ENCODE assay signal across 8 cellular contexts in genomic region chr4:52659016-52659721, GRCh38. TPM values are rescaled to one million over a fixed set of nuclear protein-coding genes. Genes with fewer than 3 reads are reported as not detected.
DNase-seq lines count a peak whose midpoint lies in the region; ATAC-seq, FAIRE-seq and TF ChIP-seq lines count a peak whose summit lies in the region.

Gene USP46, minus strand, starts transcription at chr4:52659301. Its CDS starts 151 bp downstream, at chr4:52659150.

- TF ChIP-seq CTCF in GM12874 (IDR thresholded peaks at IDR 0.05; ENCODE audit: insufficient read depth, low read depth, low read length) (0 out of 2 replicates have a peak, but pooled peaks have one; percentile 4), LNCaP clone FGC (IDR thresholded peaks at IDR 0.05; ENCODE audit: control insufficient read depth, extremely low read depth, insufficient read depth) (no peak), astrocyte of the cerebellum (IDR thresholded peaks at IDR 0.05; ENCODE audit: low read depth, low read length, missing control alignments) (no peak), hepatocyte (IDR thresholded peaks at IDR 0.05; ENCODE audit: poor library complexity) (no peak)

- H3K36me3 ChIP-seq in hepatocyte (replicated peaks; ENCODE audit: insufficient read depth, low read depth), result no peaks in the 10 kb centered on the region
- no peaks in the 10 kb centered on the region for H3K36me3 ChIP-seq in rectal smooth muscle tissue (ENCODE audit: control insufficient read depth, insufficient read depth, low read length)

- peak within 1 kb of the TSS; percentile 67 for H3K9ac ChIP-seq in rectal smooth muscle tissue (ENCODE audit: low read length)

- peak within 1 kb of the TSS; percentile 68 for H3K4me3 ChIP-seq in LNCaP clone FGC (ENCODE audit: low read depth, low read length)
- H3K4me3 ChIP-seq in astrocyte of the cerebellum (ENCODE audit: low read depth, low read length), result peak within 1 kb of the TSS; percentile 73
- peak within 1 kb of the TSS; percentile 99 for H3K4me3 ChIP-seq in hepatocyte
- H3K4me3 ChIP-seq in rectal smooth muscle tissue (ENCODE audit: low read length), result peak within 1 kb of the TSS; percentile 83

- H3K4me3 Mint-ChIP-seq in T-helper 17 cell, result peak within 1 kb of the TSS; percentile 90

- H3K36me3 Mint-ChIP-seq in T-helper 17 cell (ENCODE audit: low read depth), result no peaks in the 10 kb centered on the region

- H3K4me1 Mint-ChIP-seq in T-helper 17 cell, result peaks cover 21% of the 10 kb centered on the region

- WGBS in hepatocyte (ENCODE audit: low lambda C conversion rate, missing lambda C conversion rate), result under 1% methylated on average over 53 of the region's 90 CpGs

- FAIRE-seq in H54 (lab: Jason Lieb, UNC), result no peak

- H3K27me3 ChIP-seq in hepatocyte, result no peaks in the 10 kb centered on the region
- H3K27me3 ChIP-seq in rectal smooth muscle tissue (ENCODE audit: control insufficient read depth, insufficient read depth, low read length), result no peaks in the 10 kb centered on the region

- H3K27me3 Mint-ChIP-seq in T-helper 17 cell, result no peaks in the 10 kb centered on the region

- H4K20me1 ChIP-seq in hepatocyte (ENCODE audit: insufficient read depth, poor library complexity, severe bottlenecking), result no peaks in the 10 kb centered on the region

- H3K9me3 ChIP-seq in T-helper 17 cell (ENCODE audit: control insufficient read depth, low read length, poor library complexity, severe bottlenecking), result no peaks in the 10 kb centered on the region
- H3K9me3 ChIP-seq in hepatocyte (ENCODE audit: low read depth), result no peaks in the 10 kb centered on the region

- H3K27ac ChIP-seq in hepatocyte, result peak within 1 kb of the TSS; percentile 99
- H3K27ac ChIP-seq in rectal smooth muscle tissue (ENCODE audit: low read depth, low read length), result peak within 1 kb of the TSS; percentile 92

- H2AFZ ChIP-seq in hepatocyte, result peak within 1 kb of the TSS; percentile 98

- H3K9me2 ChIP-seq in hepatocyte (replicated peaks; ENCODE audit: insufficient read depth), result no peaks in the 10 kb centered on the region

- TF ChIP-seq POLR2A in H54 (IDR thresholded peaks at IDR 0.05; ENCODE audit: low read depth, low read length), result peak; percentile 38; the same call in 1 of the 2 replicates

- peak within 1 kb of the TSS; percentile 95 for H3K4me2 ChIP-seq in hepatocyte

- H3K79me2 ChIP-seq in hepatocyte, result peaks cover 63% of the 10 kb centered on the region

- ATAC-seq in T-helper 17 cell, result peak; percentile 84

- H3K4me1 ChIP-seq in hepatocyte (ENCODE audit: insufficient read depth), result peaks cover 52% of the 10 kb centered on the region
- H3K4me1 ChIP-seq in rectal smooth muscle tissue (ENCODE audit: control insufficient read depth, insufficient read depth, low read length), result no peaks in the 10 kb centered on the region

- H3K27ac Mint-ChIP-seq in T-helper 17 cell, result peak within 1 kb of the TSS; percentile 91

- in situ Hi-C loops in astrocyte of the cerebellum (cut with HindIII; ENCODE audit: low sequenced_read_pairs), result no loop called here

- peak; percentile 53 for DNase-seq in H54 (ENCODE audit: insufficient read length, low spot score)
- no peak for DNase-seq in LNCaP clone FGC (ENCODE audit: low read depth)
- DNase-seq in T-helper 17 cell, result peak; percentile 18 to 46 (median 36)
- DNase-seq in astrocyte of the cerebellum (ENCODE audit: low read depth), result no peak
- peak; percentile 93 for DNase-seq in hepatocyte (ENCODE audit: low spot score)
- no peak for DNase-seq in NK-92 treated with Interleukin-12 subunit alpha and Interleukin-12 subunit beta, amount 100 ng/mL, for 24 hours (lab: John Stamatoyannopoulos, UW)

RNA-seq across cellular contexts. Expression of gene USP46, which starts in this region (rescaled TPM):
- 10 to 100 TPM; 22.5 to 24.0 TPM for total RNA-seq in T-helper 17 cell
- total RNA-seq in hepatocyte, result 34.0 and 36.3 TPM in 2 replicates
- polyA plus RNA-seq in hepatocyte, result 17.8 and 20.7 TPM in 2 replicates

Comparison
In these comparisons a context has a peak if more than half of its experiments do, and no peak if none do; other contexts are left out.
1. DNase-seq: peak in H54 (single experiment), T-helper 17 cell (3 of 3) and hepatocyte (single experiment); none in LNCaP clone FGC (single experiment), astrocyte of the cerebellum (single experiment) and NK-92 treated with Interleukin-12 subunit alpha and Interleukin-12 subunit beta, amount 100 ng/mL, for 24 hours (single experiment).
2. Peak in every context shown above with its lines, with median percentiles within 50 percentile points of each other: H3K4me3 ChIP-seq.